In genomic region chr14:75077794-75078193, GRCh38 we compare ENCODE assay signal across 11 cellular contexts.
"Had no signal": no experiment of that assay in that cellular context is flagged by ENCODE, and none has a peak within 500 bp of the region (broad histone marks: within the 10 kb centered on the region; RNA-seq: fewer than 3 reads in every experiment).

No MANE protein-coding gene starts in this region.

- H3K36me3 Mint-ChIP-seq: naive B cell had no signal

- H3K4me3 ChIP-seq: gastrocnemius medialis, heart right ventricle, lung had no signal

- ATAC-seq: gastrocnemius medialis; heart right ventricle; left colon; stimulated activated memory B cell treated with anti-CD40 and anti-IgM and Interleukin-4, amounts not matched to agents 10 μg/mL and 1 μg/mL and 100 μg/mL, for 72 hours had no signal

- H3K27me3 Mint-ChIP-seq: activated naive CD4-positive, alpha-beta T cell treated with anti-CD3 and anti-CD28 coated beads, Interleukin-2, amount 10 ng/mL, durations not matched to agents 7 days and 5 days; naive B cell; stimulated activated memory B cell treated with anti-CD40 and anti-IgM and Interleukin-4, amounts not matched to agents 10 μg/mL and 1 μg/mL and 100 μg/mL, for 72 hours had no signal

- H3K27me3 ChIP-seq: gastrocnemius medialis, heart right ventricle, neutrophil had no signal

- DNase-seq: activated CD4-positive, alpha-beta T cell treated with anti-CD3 and anti-CD28 coated beads, Interleukin-2, amount 50 U/mL, for 4 hours; activated CD4-positive, CD25-positive, alpha-beta regulatory T cell; activated naive CD4-positive, alpha-beta T cell treated with anti-CD3 and anti-CD28 coated beads, Interleukin-2, amount 10 ng/mL, durations not matched to agents 7 days and 5 days; gastrocnemius medialis; heart right ventricle; left colon; naive B cell; retina had no signal

- H3K27ac ChIP-seq: heart right ventricle, neutrophil had no signal

- H3K4me3 Mint-ChIP-seq: activated naive CD4-positive, alpha-beta T cell treated with anti-CD3 and anti-CD28 coated beads, Interleukin-2, amount 10 ng/mL, durations not matched to agents 7 days and 5 days; naive B cell; stimulated activated memory B cell treated with anti-CD40 and anti-IgM and Interleukin-4, amounts not matched to agents 10 μg/mL and 1 μg/mL and 100 μg/mL, for 72 hours had no signal

- H3K9me3 ChIP-seq: gastrocnemius medialis, heart right ventricle, neutrophil had no signal

- H3K4me1 Mint-ChIP-seq: activated naive CD4-positive, alpha-beta T cell treated with anti-CD3 and anti-CD28 coated beads, Interleukin-2, amount 10 ng/mL, durations not matched to agents 7 days and 5 days; naive B cell; stimulated activated memory B cell treated with anti-CD40 and anti-IgM and Interleukin-4, amounts not matched to agents 10 μg/mL and 1 μg/mL and 100 μg/mL, for 72 hours had no signal

- H3K9me3 Mint-ChIP-seq: activated naive CD4-positive, alpha-beta T cell treated with anti-CD3 and anti-CD28 coated beads, Interleukin-2, amount 10 ng/mL, durations not matched to agents 7 days and 5 days; naive B cell; stimulated activated memory B cell treated with anti-CD40 and anti-IgM and Interleukin-4, amounts not matched to agents 10 μg/mL and 1 μg/mL and 100 μg/mL, for 72 hours had no signal

- H3K27ac Mint-ChIP-seq: activated naive CD4-positive, alpha-beta T cell treated with anti-CD3 and anti-CD28 coated beads, Interleukin-2, amount 10 ng/mL, durations not matched to agents 7 days and 5 days; naive B cell; stimulated activated memory B cell treated with anti-CD40 and anti-IgM and Interleukin-4, amounts not matched to agents 10 μg/mL and 1 μg/mL and 100 μg/mL, for 72 hours had no signal

- H3K36me3 ChIP-seq: gastrocnemius medialis had no signal
